In genomic region chr12:56118688-56119045, GRCh38 we compare ENCODE assay signal across 8 cellular contexts. TPM values are rescaled to one million over a fixed set of nuclear protein-coding genes. Genes with fewer than 3 reads are reported as not detected.
DNase-seq lines count a peak whose midpoint lies in the region; ATAC-seq and TF ChIP-seq lines count a peak whose summit lies in the region.

No MANE protein-coding gene starts in this region.

- H3K27me3 ChIP-seq in rectal smooth muscle tissue (ENCODE audit: control insufficient read depth, insufficient read depth, low read length) = no peaks in the 10 kb centered on the region

- H3K4me2 ChIP-seq in OCI-LY7 (ENCODE audit: low read length) = peak overlapping the region; percentile 85

- H4K20me1 ChIP-seq in OCI-LY7 (ENCODE audit: insufficient read depth, low read length) = no peaks in the 10 kb centered on the region

- peak overlapping the region; percentile 41 for H3K9ac ChIP-seq in rectal smooth muscle tissue (ENCODE audit: low read length)

- H3K4me1 Mint-ChIP-seq in activated T-cell treated with anti-CD3 and anti-CD28 coated beads, Interleukin-2, amount 50 U/mL, for 4 hours (ENCODE audit: low read depth) = peaks cover 26% of the 10 kb centered on the region

- H3K79me2 ChIP-seq in OCI-LY7 (ENCODE audit: insufficient read depth, low read depth, low read length) = peaks cover 16% of the 10 kb centered on the region

- no peak overlapping the region; the same call in 1 of the 2 replicates for H2AFZ ChIP-seq in OCI-LY7 (ENCODE audit: low read length)

- POLR2A ChIA-PET in OCI-LY7 (lab: Charles Lee) = interaction anchor here (0.6 to 5.7 kb wide), 13 partner anchors 10 to 301 kb away, joined by 3 to 64 read pairs (median 3); partner anchors contain the start of genes ESYT1, PA2G4, RNF41 and SARNP

- H3K9me3 Mint-ChIP-seq in activated T-cell treated with anti-CD3 and anti-CD28 coated beads, Interleukin-2, amount 50 U/mL, for 4 hours = no peaks in the 10 kb centered on the region

- H3K4me1 ChIP-seq in OCI-LY7 (ENCODE audit: insufficient read depth, low read length, poor library complexity, severe bottlenecking) (peaks cover 26% of the 10 kb centered on the region), rectal smooth muscle tissue (ENCODE audit: control insufficient read depth, insufficient read depth, low read length) (peaks cover 26% of the 10 kb centered on the region)

- ATAC-seq in activated T-cell treated with anti-CD3 and anti-CD28 coated beads, Interleukin-2, amount 50 U/mL, for 4 hours = no peak
- ATAC-seq in GM18517 (IDR thresholded peaks at IDR 0.05; ENCODE audit: unreplicated experiment) = no peak

- CTCF ChIA-PET in OCI-LY7 (lab: Charles Lee; ENCODE audit: unreplicated experiment) = interaction anchor here (0.6 to 2.6 kb wide), 5 partner anchors 9 to 441 kb away, joined by 3 to 23 read pairs (median 4); partner anchors contain the start of genes ESYT1 and SMARCC2

- TF ChIP-seq CTCF in OCI-LY7 (conservative IDR thresholded peaks at IDR 0.05; ENCODE audit: low read length) = no peak

- DNase-seq in activated T-cell treated with anti-CD3 and anti-CD28 coated beads, Interleukin-2, amount 50 U/mL, for 4 hours = no peak
- no peak for DNase-seq in activated T-cell treated with anti-CD3 and anti-CD28 coated beads, Interleukin-2, amount 50 U/mL, for 48 hours
- DNase-seq in OCI-LY7 (ENCODE audit: low spot score) (no peak), epithelial cell of prostate (ENCODE audit: low read depth, low spot score) (no peak), KG1 (lab: John Stamatoyannopoulos, UW) (no peak), COLO668 (lab: John Stamatoyannopoulos, UW; ENCODE audit: unreplicated experiment) (no peak)

- BruUV-seq in OCI-LY7 (replicated peaks; lab: Mats Ljungman, UMichigan) = no TSS peak

- intact Hi-C loops in OCI-LY7 (cut with micrococcal nuclease; ENCODE audit: unreplicated experiment) = loop anchor here (1.0 to 10.0 kb wide), 10 partner anchors 8 to 516 kb away; partner anchors contain the start of genes ANKRD52, BAZ2A, MYL6B and NABP2

- H3K4me3 ChIP-seq in OCI-LY7 (ENCODE audit: low read depth, low read length, poor library complexity, severe bottlenecking) = peak overlapping the region; percentile 91
- peak overlapping the region; percentile 86 for H3K4me3 ChIP-seq in rectal smooth muscle tissue (ENCODE audit: low read length)

- H3K27ac ChIP-seq in OCI-LY7 (ENCODE audit: low read depth, low read length, poor library complexity, severe bottlenecking) (peak overlapping the region; percentile 67), epithelial cell of prostate (peak overlapping the region; percentile 93), rectal smooth muscle tissue (ENCODE audit: low read depth, low read length) (peak overlapping the region; percentile 91)

- no peaks in the 10 kb centered on the region for H3K27me3 Mint-ChIP-seq in activated T-cell treated with anti-CD3 and anti-CD28 coated beads, Interleukin-2, amount 50 U/mL, for 4 hours (ENCODE audit: low read depth)

- peak overlapping the region; percentile 99 for H3K4me3 Mint-ChIP-seq in activated T-cell treated with anti-CD3 and anti-CD28 coated beads, Interleukin-2, amount 50 U/mL, for 4 hours

- H3K36me3 Mint-ChIP-seq in activated T-cell treated with anti-CD3 and anti-CD28 coated beads, Interleukin-2, amount 50 U/mL, for 4 hours (ENCODE audit: insufficient read depth) = peaks cover 30% of the 10 kb centered on the region

- H3K9me2 ChIP-seq in OCI-LY7 (ENCODE audit: insufficient read depth, low read length) = no peaks in the 10 kb centered on the region

- H3K36me3 ChIP-seq in OCI-LY7 (ENCODE audit: insufficient read depth, low read length) (peaks cover 53% of the 10 kb centered on the region), rectal smooth muscle tissue (ENCODE audit: control insufficient read depth, insufficient read depth, low read length) (peaks cover 12% of the 10 kb centered on the region)

- H3K9me3 ChIP-seq in OCI-LY7 (ENCODE audit: low read length) = no peaks in the 10 kb centered on the region

RNA-seq across cellular contexts. Expression of gene ZC3H10, which starts 0.6 kb away (rescaled TPM):
- total RNA-seq in activated T-cell treated with anti-CD3 and anti-CD28 coated beads, Interleukin-2, amount 50 U/mL, for 4 hours = 1 to 10 TPM; 7.4 to 8.3 (median 8.2) TPM
- total RNA-seq in OCI-LY7 (2014; rRNA removed; shearing (Covaris generic)) = 11.9 and 12.6 TPM in 2 replicates
- total RNA-seq in OCI-LY7 (2022) = 15.8 and 16.5 TPM in 2 replicates

RNA-seq across cellular contexts. Expression of gene RPL41, which starts 2.2 kb away (rescaled TPM):
- total RNA-seq in activated T-cell treated with anti-CD3 and anti-CD28 coated beads, Interleukin-2, amount 50 U/mL, for 4 hours = 1,000 to 10,000 TPM; 3,827 to 4,080 (median 3,837) TPM
- 4,534 and 5,932 TPM in 2 replicates for total RNA-seq in OCI-LY7 (2014; rRNA removed; shearing (Covaris generic))
- total RNA-seq in OCI-LY7 (2022) = 4,745 and 4,976 TPM in 2 replicates

RNA-seq across cellular contexts. Expression of gene ESYT1, which starts 9.4 kb away (rescaled TPM):
- total RNA-seq in activated T-cell treated with anti-CD3 and anti-CD28 coated beads, Interleukin-2, amount 50 U/mL, for 4 hours = 100 to 1,000 TPM in 2 of 3 donors, 10 to 100 TPM in 1; 95.9 to 113 (median 106) TPM
- 74.6 and 85.9 TPM in 2 replicates for total RNA-seq in OCI-LY7 (2014; rRNA removed; shearing (Covaris generic))
- 108 and 112 TPM in 2 replicates for total RNA-seq in OCI-LY7 (2022)

RNA-seq across cellular contexts. Expression of gene PA2G4, which starts 14.3 kb away (rescaled TPM):
- total RNA-seq in activated T-cell treated with anti-CD3 and anti-CD28 coated beads, Interleukin-2, amount 50 U/mL, for 4 hours = 100 to 1,000 TPM; 538 to 590 (median 573) TPM
- total RNA-seq in OCI-LY7 (2014; rRNA removed; shearing (Covaris generic)) = 358 and 437 TPM in 2 replicates
- total RNA-seq in OCI-LY7 (2022) = 280 and 289 TPM in 2 replicates

RNA-seq across cellular contexts. Expression of gene MYL6B, which starts 33.7 kb away (rescaled TPM):
- total RNA-seq in activated T-cell treated with anti-CD3 and anti-CD28 coated beads, Interleukin-2, amount 50 U/mL, for 4 hours = 10 to 100 TPM; 30.3 to 34.5 (median 30.8) TPM
- total RNA-seq in OCI-LY7 (2014; rRNA removed; shearing (Covaris generic)) = 56.6 and 105 TPM in 2 replicates
- 62.6 and 77.6 TPM in 2 replicates for total RNA-seq in OCI-LY7 (2022)
